8 cellular contexts compared by ENCODE assay signal in genomic region chr11:6611092-6612007, GRCh38. TPM values are rescaled to one million over a fixed set of nuclear protein-coding genes. Genes with fewer than 3 reads are reported as not detected.
DNase-seq lines count a peak whose midpoint lies in the region; ATAC-seq and TF ChIP-seq lines count a peak whose summit lies in the region.

No MANE protein-coding gene starts in this region.

- H3K4me3 ChIP-seq in BJ (ENCODE audit: low read depth, low read length) (peak overlapping the region; percentile 79), esophagus squamous epithelium (peak overlapping the region; percentile 83 to 92 (median 90))

- peaks cover 14% of the 10 kb centered on the region for H3K4me1 Mint-ChIP-seq in nephron

- no peaks in the 10 kb centered on the region for H3K9me3 ChIP-seq in esophagus squamous epithelium

- peak; percentile 10 for ATAC-seq in GM19351 (IDR thresholded peaks at IDR 0.05; ENCODE audit: unreplicated experiment)
- peak; percentile 9 for ATAC-seq in HG03442 (IDR thresholded peaks at IDR 0.05; ENCODE audit: unreplicated experiment)

- TF ChIP-seq POLR2A in esophagus squamous epithelium (IDR thresholded peaks at IDR 0.05) = no peak

- H3K9me3 Mint-ChIP-seq in nephron = no peaks in the 10 kb centered on the region

- H3K27me3 ChIP-seq in BJ (ENCODE audit: control insufficient read depth, insufficient read depth, low read length) = no peaks in the 10 kb centered on the region
- H3K27me3 ChIP-seq in esophagus squamous epithelium = no peaks in the 10 kb centered on the region

- H3K36me3 ChIP-seq in BJ (ENCODE audit: control insufficient read depth, insufficient read depth, low read length) (peaks cover 39% of the 10 kb centered on the region), esophagus squamous epithelium (peaks cover 34 to 61% (median 36%) of the 10 kb centered on the region in 3 donors)

- H3K4me3 Mint-ChIP-seq in nephron = peak overlapping the region; percentile 88 to 93 (median 90)

- 8 to 10% methylated on average over 25 to 31 of the region's 45 CpGs for WGBS in esophagus squamous epithelium, 2 donors

- peaks cover 16 to 66% (median 42%) of the 10 kb centered on the region in 3 donors for H3K4me1 ChIP-seq in esophagus squamous epithelium

- TF ChIP-seq CTCF in BJ (IDR thresholded peaks at IDR 0.05; ENCODE audit: insufficient read depth, low read depth, low read length) (no peak), esophagus squamous epithelium (IDR thresholded peaks at IDR 0.05) (no peak), nephron (IDR thresholded peaks at IDR 0.05; ENCODE audit: unreplicated experiment in 3 of 3) (no peak)

- no peaks in the 10 kb centered on the region for H3K27me3 Mint-ChIP-seq in nephron (ENCODE audit: low read depth)

- peak overlapping the region in 2 of 3 experiments; percentile 84 to 87 for H3K27ac Mint-ChIP-seq in nephron

- DNase-seq in BJ (ENCODE audit: low read depth) (no peak), esophagus squamous epithelium (lab: John Stamatoyannopoulos, UW) (no peak), superior temporal gyrus (ENCODE audit: extremely low spot score) (no peak)
- peak; percentile 34 for DNase-seq in activated CD4-positive, alpha-beta T cell treated with anti-CD3 and anti-CD28 coated beads for 48 hours
- DNase-seq in central memory CD4-positive, alpha-beta T cell = no peak

- CTCF ChIA-PET in BJ (lab: Yijun Ruan, JAX) = interaction anchor here (0.6 to 3.2 kb wide), 8 partner anchors 56 to 172 kb away, joined by 3 to 24 read pairs (median 5); partner anchors contain the start of gene MRPL17

- H3K36me3 Mint-ChIP-seq in nephron (ENCODE audit: low read depth) = peaks cover 37% of the 10 kb centered on the region

- intact Hi-C loops in esophagus squamous epithelium (cut with DNase I) = loop anchor here (10.0 kb wide), 1 partner anchor 127 kb away; the partner anchor contains the start of genes ARFIP2 and TIMM10B

- POLR2A ChIA-PET in BJ (lab: Charles Lee) = interaction anchor here (0.6 to 1.1 kb wide), 3 partner anchors 83 to 899 kb away, joined by 3 read pairs; no protein-coding TSS in a partner anchor

- peak overlapping the region; percentile 93 to 99 (median 98) for H3K27ac ChIP-seq in esophagus squamous epithelium

RNA-seq across cellular contexts. Expression of gene TAF10, which starts 0.7 kb away (rescaled TPM):
- polyA plus RNA-seq in BJ (2011; rRNA removed) = 158 and 205 TPM in 2 replicates
- 98.3 and 126 TPM in 2 replicates for polyA minus RNA-seq in BJ (2011; rRNA and poly(A)+ RNA removed)
- total RNA-seq in esophagus squamous epithelium = 10 to 100 TPM; 31.9 to 69.2 (median 48.6) TPM

RNA-seq across cellular contexts. Expression of gene ILK, which starts 7.8 kb away (rescaled TPM):
- polyA plus RNA-seq in BJ (2011; rRNA removed) = 449 and 654 TPM in 2 replicates
- 282 and 375 TPM in 2 replicates for polyA minus RNA-seq in BJ (2011; rRNA and poly(A)+ RNA removed)
- 100 to 1,000 TPM in 1 of 4 donors, 10 to 100 TPM in 3; 34.5 to 128 (median 49.5) TPM for total RNA-seq in esophagus squamous epithelium

RNA-seq across cellular contexts. Expression of gene TPP1, which starts 7.9 kb away (rescaled TPM):
- polyA plus RNA-seq in BJ (2011; rRNA removed) = 69.7 and 77.6 TPM in 2 replicates
- 48.0 and 60.2 TPM in 2 replicates for polyA minus RNA-seq in BJ (2011; rRNA and poly(A)+ RNA removed)
- 10 to 100 TPM; 15.4 to 34.9 (median 27.8) TPM for total RNA-seq in esophagus squamous epithelium

RNA-seq across cellular contexts. Expression of gene RRP8, which starts 7.9 kb away (rescaled TPM):
- polyA plus RNA-seq in BJ (2011; rRNA removed) = 9.9 and 14.4 TPM in 2 replicates
- 5.9 and 8.6 TPM in 2 replicates for polyA minus RNA-seq in BJ (2011; rRNA and poly(A)+ RNA removed)
- 10 to 100 TPM; 10.9 to 23.5 (median 15.7) TPM for total RNA-seq in esophagus squamous epithelium

RNA-seq across cellular contexts. Expression of gene DCHS1, which starts 44.3 kb away (rescaled TPM):
- 2.5 and 7.3 TPM in 2 replicates for polyA plus RNA-seq in BJ (2011; rRNA removed)
- 6.2 and 9.1 TPM in 2 replicates for polyA minus RNA-seq in BJ (2011; rRNA and poly(A)+ RNA removed)
- 1 to 10 TPM; 1.1 to 9.9 (median 2.3) TPM for total RNA-seq in esophagus squamous epithelium
